8 cellular contexts compared by ENCODE assay signal in the genomic region with DNA sequence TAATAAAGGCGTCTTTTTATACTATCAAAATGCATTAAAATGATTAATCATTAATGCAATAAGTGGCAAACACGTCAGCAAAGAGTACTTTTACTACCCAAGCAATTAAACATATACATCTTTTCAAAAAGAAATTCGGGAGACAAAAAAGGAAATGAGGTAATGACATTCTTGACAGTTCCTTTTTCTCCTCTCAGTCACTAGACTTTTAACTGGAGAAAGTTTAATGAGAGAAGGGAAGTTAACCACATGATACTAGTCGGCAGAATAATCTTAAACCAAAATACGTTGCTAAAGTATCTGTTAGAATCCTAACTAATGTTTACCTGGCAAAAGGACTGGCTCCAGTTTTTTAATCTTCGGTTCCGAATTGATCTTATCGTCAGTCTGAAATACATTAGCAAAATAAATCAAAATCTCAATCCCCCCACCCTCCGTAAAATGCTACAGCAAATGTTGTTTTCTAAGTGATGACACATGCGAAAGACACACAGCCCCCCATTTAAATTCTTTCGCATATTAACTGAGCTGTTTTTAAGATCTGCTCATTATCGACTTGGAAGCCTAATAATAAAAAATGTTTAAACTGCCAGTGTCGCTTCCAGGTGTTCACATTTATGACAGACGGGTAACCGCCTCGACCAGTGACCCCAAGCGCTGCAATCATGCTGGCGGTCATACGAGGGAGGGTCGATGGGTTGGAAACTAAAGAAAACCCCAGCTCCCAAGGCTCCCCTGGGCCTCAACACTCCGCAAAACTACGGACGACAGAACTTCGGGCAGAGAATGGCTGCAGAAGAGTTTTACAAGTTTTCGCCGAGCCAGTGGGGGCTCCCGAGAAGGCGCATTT. TPM values are rescaled to one million over a fixed set of nuclear protein-coding genes. Genes with fewer than 3 reads are reported as not detected.
DNase-seq lines count a peak whose midpoint lies in the region; ATAC-seq and TF ChIP-seq lines count a peak whose summit lies in the region.

No MANE protein-coding gene starts in this region.

- peaks cover 0 to 13% (median 5%) of the 10 kb centered on the region in 3 donors for H3K36me3 ChIP-seq in tibial artery

- DNase-seq in AG04450 (ENCODE audit: low read depth, low spot score): no peak
- peak; percentile 76 for DNase-seq in NOMO-1 treated with DMSO at 0.1 percent for 48 hours (lab: John Stamatoyannopoulos, UW; ENCODE audit: unreplicated experiment)
- DNase-seq in caudate nucleus (lab: John Stamatoyannopoulos, UW): peak in 1 of 61 donors; percentile 48
- DNase-seq in lower leg skin (ENCODE audit: low spot score in 2 of 2): no peak
- no peak for DNase-seq in tibial artery
- DNase-seq in NCI-H2227 (lab: John Stamatoyannopoulos, UW; ENCODE audit: unreplicated experiment): no peak
- DNase-seq in posterior vena cava (ENCODE audit: low spot score): no peak

- CTCF ChIA-PET in AG04450 (lab: Charles Lee): interaction anchor here (2.6 kb wide), 1 partner anchor 138 kb away, joined by 19 read pairs; no protein-coding TSS in a partner anchor

- no peak for TF ChIP-seq POLR2A in lower leg skin (IDR thresholded peaks at IDR 0.05)

- intact Hi-C loops in lower leg skin (cut with DNase I; ENCODE audit: low total_unique reads): no loop called here
- intact Hi-C loops in tibial artery (cut with DNase I; ENCODE audit: low total_unique reads): loop anchor here (10.0 kb wide), 1 partner anchor 224 kb away; no protein-coding TSS in a partner anchor
- intact Hi-C loops in posterior vena cava (cut with DNase I): no loop called here

- H3K27ac ChIP-seq in AG04450 (ENCODE audit: low read depth, low read length) (peak overlapping the region; percentile 88), caudate nucleus (ENCODE audit: low read depth, low read length) (peak overlapping the region; percentile 88), tibial artery (peak overlapping the region; percentile 97)

- peak; percentile 8 for ATAC-seq in GM19438 (IDR thresholded peaks at IDR 0.05; ENCODE audit: low read depth, unreplicated experiment)

- H3K9me3 ChIP-seq in AG04450 (ENCODE audit: control insufficient read depth, insufficient read depth, low read length) (no peaks in the 10 kb centered on the region; the same call in 1 of the 2 replicates), tibial artery (no peaks in the 10 kb centered on the region)

- peak overlapping the region; percentile 88 for H3K4me3 ChIP-seq in AG04450 (ENCODE audit: low read depth, low read length)
- peak overlapping the region; percentile 98 for H3K4me3 ChIP-seq in lower leg skin (ENCODE audit: low read depth, poor library complexity, severe bottlenecking)
- peak overlapping the region; percentile 100 for H3K4me3 ChIP-seq in tibial artery

- 1 to 2% methylated on average over 28 of the region's 28 CpGs for WGBS in lower leg skin, 2 donors

- TF ChIP-seq CTCF in AG04450 (IDR thresholded peaks at IDR 0.05; ENCODE audit: low read depth, low read length) (no peak), lower leg skin (IDR thresholded peaks at IDR 0.05) (no peak), tibial artery (IDR thresholded peaks at IDR 0.05) (no peak)

- POLR2A ChIA-PET in AG04450 (lab: Yijun Ruan, JAX): interaction anchor here (0.6 to 2.0 kb wide), 6 partner anchors 8 to 139 kb away, joined by 3 to 8 read pairs (median 3); no protein-coding TSS in a partner anchor

- H3K27me3 ChIP-seq in AG04450 (ENCODE audit: control insufficient read depth, insufficient read depth, low read length) (no peaks in the 10 kb centered on the region), tibial artery (no peaks in the 10 kb centered on the region)

- peaks cover 0 to 36% (median 20%) of the 10 kb centered on the region in 4 donors for H3K4me1 ChIP-seq in tibial artery

RNA-seq across cellular contexts. Expression of a gene that starts 0.8 kb away (rescaled TPM):
- polyA plus RNA-seq in AG04450 (2011; rRNA removed): 12.9 and 17.7 TPM in 2 replicates
- polyA minus RNA-seq in AG04450 (2011; rRNA and poly(A)+ RNA removed): 9.4 and 16.3 TPM in 2 replicates
- total RNA-seq in lower leg skin: 10 to 100 TPM; 22.5 to 34.7 (median 31.2) TPM
- 10 to 100 TPM; 11.1 to 23.2 TPM for total RNA-seq in posterior vena cava
